In genomic region chr4:89752932-89753598, GRCh38 we compare ENCODE assay signal across 1 cellular context.
A peak's percentile ranks its signal among the peaks of the same experiment; 100 is the strongest.
TF ChIP-seq lines count a peak whose summit lies in the region.

No MANE protein-coding gene starts in this region.

TF ChIP-seq in SK-N-SH treated with all-trans-retinoic acid at 6 μM for 48 hours, 23 proteins besides CTCF, POLR2A, EP300 and RAD21 (continued from another document):
- TF ChIP-seq TSHZ2 (CRISPR knock-in tag; IDR thresholded peaks at IDR 0.05) (peak; percentile 5; the same call in 1 of the 2 replicates), SNAI2 (CRISPR knock-in tag; IDR thresholded peaks at IDR 0.05) (no peak), ZNF565 (CRISPR knock-in tag; conservative IDR thresholded peaks at IDR 0.05; ENCODE audit: low read depth) (no peak), PPARA (CRISPR knock-in tag; IDR thresholded peaks at IDR 0.05; ENCODE audit: borderline replicate concordance) (no peak), RARB (CRISPR knock-in tag; IDR thresholded peaks at IDR 0.05) (no peak), ZNF70 (CRISPR knock-in tag; IDR thresholded peaks at IDR 0.05) (peak; percentile 66)
